ENCODE assay signal across 1 cellular context in genomic region chr1:208531003-208531750, GRCh38.
TF ChIP-seq lines count a peak whose summit lies in the region.

No MANE protein-coding gene starts in this region.

TF ChIP-seq in GM23338, 12 proteins besides CTCF, POLR2A, EP300 and RAD21 (continued from another document):
- TF ChIP-seq REST (IDR thresholded peaks at IDR 0.05; ENCODE audit: unreplicated experiment) (no peak), NANOG (IDR thresholded peaks at IDR 0.05; ENCODE audit: borderline replicate concordance) (no peak), ZNF114 (CRISPR knock-in tag; IDR thresholded peaks at IDR 0.05) (no peak), ZNF331 (CRISPR knock-in tag; IDR thresholded peaks at IDR 0.05; ENCODE audit: low read depth) (no peak), EZH2 (IDR thresholded peaks at IDR 0.05; ENCODE audit: low read depth, unreplicated experiment) (no peak), EZH2phosphoT487 (IDR thresholded peaks at IDR 0.05; ENCODE audit: unreplicated experiment) (no peak), POLR2AphosphoS5 (IDR thresholded peaks at IDR 0.05; ENCODE audit: low read depth) (no peak), ETS1 (IDR thresholded peaks at IDR 0.05) (no peak)
